28 cellular contexts compared by ENCODE assay signal in the genomic region with DNA sequence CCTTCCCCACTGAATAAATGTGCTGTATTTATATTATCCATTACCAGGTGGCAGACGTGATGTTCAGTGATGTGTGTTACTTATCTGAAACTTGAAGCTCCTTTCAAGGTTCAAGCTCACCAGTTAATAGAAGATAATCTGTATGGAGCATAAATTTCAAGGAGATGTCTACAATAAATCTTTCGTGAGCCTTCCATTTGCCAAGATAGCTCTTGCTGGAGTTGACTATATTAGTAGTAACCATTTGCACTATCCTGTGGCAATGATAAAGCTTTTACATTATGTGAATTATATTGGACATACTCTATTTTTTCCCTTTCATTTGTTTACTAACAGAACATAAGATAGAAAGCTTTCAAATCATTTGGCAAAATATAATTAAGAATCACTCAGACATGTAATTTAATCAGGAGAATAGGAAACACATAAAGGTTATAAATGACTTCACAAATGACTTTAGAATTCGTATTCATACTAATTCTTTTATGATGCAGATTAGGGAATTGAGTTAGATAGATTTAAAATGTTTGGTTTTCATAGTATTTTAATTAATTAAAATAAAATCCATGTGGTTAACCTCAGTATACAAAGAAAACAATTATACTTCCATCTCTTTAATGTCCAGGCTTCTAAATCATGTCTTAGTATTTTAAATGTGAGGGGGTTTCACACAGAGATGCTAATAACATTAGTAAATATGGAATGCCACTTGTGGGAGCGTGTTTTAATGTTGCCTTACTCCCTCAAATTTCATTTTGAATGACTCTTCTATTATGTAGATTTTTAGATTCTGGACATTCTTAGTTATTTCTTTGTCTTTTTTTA.
"Had no signal": no experiment of that assay in that cellular context is flagged by ENCODE, and none has a peak within 500 bp of the region (broad histone marks: within the 10 kb centered on the region; RNA-seq: fewer than 3 reads in every experiment).

No MANE protein-coding gene starts in this region.

- H3K4me3 ChIP-seq: coronary artery, esophagus muscularis mucosa, heart right ventricle, left lung, mucosa of descending colon, prostate gland, right atrium auricular region, sigmoid colon, stomach, thyroid gland, vagina had no signal

- H3K9ac ChIP-seq: parathyroid adenoma had no signal

- FAIRE-seq: endothelial cell of umbilical vein, keratinocyte had no signal

- H3K27ac ChIP-seq: coronary artery, esophagus muscularis mucosa, foreskin keratinocyte, heart right ventricle, left lung, neutrophil, parathyroid adenoma, prostate gland, right atrium auricular region, sigmoid colon, stomach, thyroid gland, vagina had no signal

- H3K4me1 ChIP-seq: esophagus muscularis mucosa, foreskin keratinocyte, heart right ventricle, left lung, parathyroid adenoma, prostate gland, right atrium auricular region, sigmoid colon, stomach, thyroid gland, vagina had no signal

- H3K36me3 ChIP-seq: esophagus muscularis mucosa, heart right ventricle, left lung, neutrophil, prostate gland, right atrium auricular region, sigmoid colon, stomach, thyroid gland, vagina had no signal

- H3K9me3 ChIP-seq: esophagus muscularis mucosa, neutrophil, prostate gland, right atrium auricular region, sigmoid colon, thyroid gland, vagina had no signal

- ATAC-seq: foreskin keratinocyte; heart right ventricle; left lung; mucosa of descending colon; natural killer cell treated with Interleukin-12 subunit alpha and Interleukin-12 subunit beta and Interleukin-15 and Interleukin-18, amount 100 ng/mL, for 72 hours; stimulated activated effector memory CD8-positive, alpha-beta T cell treated with anti-CD3 and anti-CD28 coated beads, Interleukin-12 subunit alpha, Interleukin-12 subunit beta, amount 100 ng/mL, for 72 hours had no signal

- DNase-seq: dermis blood vessel endothelial cell; effector memory CD4-positive, alpha-beta T cell; foreskin keratinocyte; glutamatergic neuron; heart right ventricle; hypothalamus; left lung; mesenchymal stem cell; mucosa of descending colon; naive B cell; sigmoid colon; stimulated activated CD4-positive, alpha-beta T cell treated with anti-CD3 and anti-CD28 coated beads, Interleukin-2, amount 100 ng/mL, for 24 hours; stimulated activated CD4-positive, alpha-beta T cell treated with anti-CD3 and anti-CD28 coated beads, Interleukin-4, amount 100 ng/mL, for 24 hours; stimulated activated naive CD4-positive, alpha-beta T cell treated with Interleukin-2 at 50 U/mL for 16 hours; stomach; thyroid gland; trophoblast cell had no signal
